In genomic region chr7:127383123-127383835, GRCh38 we compare ENCODE assay signal across 1 cellular context.
TF ChIP-seq lines count a peak whose summit lies in the region.

No MANE protein-coding gene starts in this region.

TF ChIP-seq in HepG2, 621 proteins besides CTCF, POLR2A, EP300 and RAD21 (continued from another document):
- no peak for TF ChIP-seq PRDM10 (CRISPR knock-in tag; IDR thresholded peaks at IDR 0.05; ENCODE audit: low read depth)
